In genomic region chr1:152546704-152547103, GRCh38 we compare ENCODE assay signal across 22 cellular contexts. TPM values are rescaled to one million over a fixed set of nuclear protein-coding genes. Genes with fewer than 3 reads are reported as not detected.
"Had no signal": no experiment of that assay in that cellular context is flagged by ENCODE, and none has a peak within 500 bp of the region (broad histone marks: within the 10 kb centered on the region; RNA-seq: fewer than 3 reads in every experiment).

No MANE protein-coding gene starts in this region.

- H3K27me3 ChIP-seq: MG63 had no signal

- H3K9me3 ChIP-seq: SK-N-SH had no signal

- H3K4me1 Mint-ChIP-seq: T-cell had no signal

- DNase-seq: KBM-7, MG63, NCI-H1092 treated with DMSO at 0.1 percent for 48 hours, NCI-H1436, NCI-H187, NCI-H2029, NCI-H2081 treated with DMSO at 0.1 percent for 48 hours, NCI-H2171, NCI-H226, NCI-H446, NCI-H510A treated with DMSO at 0.1 percent for 48 hours, NCI-H526, NCI-H748 treated with DMSO at 0.1 percent for 48 hours, PC-3, SK-N-SH, SW 1271, T-cell had no signal

- H3K36me3 ChIP-seq: MG63 had no signal

- H3K36me3 Mint-ChIP-seq: T-cell had no signal

- H3K27ac Mint-ChIP-seq: T-cell; T-helper 1 cell treated with Interleukin-12 subunit alpha and Interleukin-12 subunit beta and Interleukin-4 antibody, amounts not matched to agents 30 μg/mL and 1 μg/mL, for 36 hours had no signal

- H3K4me3 ChIP-seq: MG63 had no signal

- H3K4me3 Mint-ChIP-seq: T-cell; T-helper 1 cell treated with Interleukin-12 subunit alpha and Interleukin-12 subunit beta and Interleukin-4 antibody, amounts not matched to agents 30 μg/mL and 1 μg/mL, for 36 hours had no signal

- H3K27ac ChIP-seq: RWPE1 had no signal

- ATAC-seq: Panc1, PC-3, T-cell had no signal

RNA-seq across cellular contexts. Expression of gene LCE3E, which starts 19.9 kb away (rescaled TPM):
- total RNA-seq: HT-29, PC-3, SK-MEL-5, T-cell had no signal

RNA-seq across cellular contexts. Expression of gene CRCT1, which starts 32.4 kb away (rescaled TPM):
- total RNA-seq: PC-3, SK-MEL-5, T-cell had no signal

RNA-seq across cellular contexts. Expression of gene LCE3D, which starts 33.6 kb away (rescaled TPM):
- total RNA-seq: HT-29, PC-3, SK-MEL-5, T-cell had no signal

RNA-seq across cellular contexts. Expression of gene LCE5A, which starts 36.1 kb away (rescaled TPM):
- total RNA-seq: HT-29, PC-3, SK-MEL-5, T-cell had no signal

RNA-seq across cellular contexts. Expression of gene LCE3C, which starts 53.3 kb away (rescaled TPM):
- total RNA-seq: HT-29, PC-3, SK-MEL-5, T-cell had no signal
